10 cellular contexts compared by ENCODE assay signal in the genomic region with DNA sequence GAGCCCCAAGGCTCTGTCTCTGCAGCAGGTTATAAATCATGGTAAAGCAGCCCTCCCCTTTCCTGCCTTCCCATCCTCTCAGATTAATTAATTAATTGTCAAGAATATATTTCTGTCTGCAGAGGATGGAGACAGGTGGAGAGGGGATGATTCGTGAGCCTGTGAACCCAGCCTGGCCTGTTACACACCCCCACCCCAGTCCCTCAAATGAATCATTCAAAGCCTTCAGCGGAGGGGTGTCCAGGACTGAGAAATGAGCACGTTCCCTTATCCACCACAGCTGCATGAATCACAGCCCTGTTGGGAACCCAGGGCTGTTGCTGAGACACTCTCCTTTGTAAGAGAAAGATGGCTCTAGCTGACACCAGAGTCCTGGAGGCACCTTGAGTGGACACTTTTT. TPM values are rescaled to one million over a fixed set of nuclear protein-coding genes. Genes with fewer than 3 reads are reported as not detected.
DNase-seq lines count a peak whose midpoint lies in the region; ATAC-seq and TF ChIP-seq lines count a peak whose summit lies in the region.
"Had no signal": no experiment of that assay in that cellular context is flagged by ENCODE, and none has a peak within 500 bp of the region (broad histone marks: within the 10 kb centered on the region; RNA-seq: fewer than 3 reads in every experiment).

No MANE protein-coding gene starts in this region.

- no peaks in the 10 kb centered on the region for H3K27me3 ChIP-seq in brain microvascular endothelial cell (replicated peaks)
- no peaks in the 10 kb centered on the region for H3K27me3 ChIP-seq in aorta (ENCODE audit: control insufficient read depth in 1 of 2, insufficient read depth in 2 of 2, low read length in 1 of 2)
- no peaks in the 10 kb centered on the region for H3K27me3 ChIP-seq in CD4-positive, alpha-beta memory T cell (ENCODE audit: insufficient read depth, low read length)
- no peaks in the 10 kb centered on the region for H3K27me3 ChIP-seq in CD4-positive, alpha-beta T cell (ENCODE audit: control insufficient read depth, insufficient read depth, low read length)

- no peaks in the 10 kb centered on the region for H3K9me3 Mint-ChIP-seq in CD4-positive, alpha-beta memory T cell
- no peaks in the 10 kb centered on the region for H3K9me3 Mint-ChIP-seq in CD4-positive, alpha-beta T cell

- peak overlapping the region in 2 of 7 donors; percentile 57 to 63 for H3K27ac Mint-ChIP-seq in CD4-positive, alpha-beta memory T cell
- no peak overlapping the region for H3K27ac Mint-ChIP-seq in CD4-positive, alpha-beta T cell

- no peaks in the 10 kb centered on the region for H3K27me3 Mint-ChIP-seq in CD4-positive, alpha-beta memory T cell
- H3K27me3 Mint-ChIP-seq in CD4-positive, alpha-beta T cell = no peaks in the 10 kb centered on the region

- H3K27ac ChIP-seq in brain microvascular endothelial cell = peak overlapping the region; percentile 94
- peak overlapping the region; percentile 22 to 80 for H3K27ac ChIP-seq in aorta (ENCODE audit: low read depth in 1 of 2, low read length in 2 of 2)
- H3K27ac ChIP-seq in CD4-positive, alpha-beta memory T cell (ENCODE audit: low read depth, low read length) = no peak overlapping the region
- no peak overlapping the region for H3K27ac ChIP-seq in CD4-positive, alpha-beta T cell (ENCODE audit: low read depth, low read length)

- in situ Hi-C loops in brain microvascular endothelial cell (cut with HindIII; ENCODE audit: low pct_ligation_motif_present, low sequenced_read_pairs) = no loop called here

- 25 to 56% methylated on average over 3 of the region's 3 CpGs for WGBS in aorta, 2 donors

- TF ChIP-seq CTCF in brain microvascular endothelial cell (IDR thresholded peaks at IDR 0.05; ENCODE audit: low read depth, low read length, missing control alignments) = no peak
- TF ChIP-seq CTCF in CD4-positive, alpha-beta T cell (IDR thresholded peaks at IDR 0.05) = no peak

- intact Hi-C loops in aorta (cut with DNase I) = loop anchor here (5.0 to 10.0 kb wide), 2 partner anchors 56 to 199 kb away; no protein-coding TSS in a partner anchor
- intact Hi-C loops in CD4-positive, alpha-beta memory T cell (cut with micrococcal nuclease) = no loop called here
- intact Hi-C loops in CD4-positive, alpha-beta T cell (cut with DNase I, micrococcal nuclease) = no loop called here

- POLR2A ChIA-PET in CD4-positive, alpha-beta memory T cell (lab: Charles Lee; ENCODE audit: partially characterized antibody) = interaction anchor here (1.0 to 1.4 kb wide), 3 partner anchors 10 to 29 kb away, joined by 4 to 5 read pairs (median 4); no protein-coding TSS in a partner anchor
- POLR2A ChIA-PET in CD4-positive, alpha-beta T cell (lab: Charles Lee) = no interaction called here

- peaks cover 15 to 24% (median 19%) of the 10 kb centered on the region in 4 donors for H3K4me1 Mint-ChIP-seq in CD4-positive, alpha-beta memory T cell
- H3K4me1 Mint-ChIP-seq in CD4-positive, alpha-beta T cell (ENCODE audit: low read depth) = no peaks in the 10 kb centered on the region

- H3K36me3 ChIP-seq in brain microvascular endothelial cell (replicated peaks) (peaks cover 60% of the 10 kb centered on the region), aorta (ENCODE audit: control insufficient read depth in 1 of 2, insufficient read depth in 2 of 2, low read length in 1 of 2) (no peaks in the 10 kb centered on the region)
- H3K36me3 ChIP-seq in CD4-positive, alpha-beta memory T cell (ENCODE audit: insufficient read depth, low read length) = peaks cover 60% of the 10 kb centered on the region

- no peaks in the 10 kb centered on the region for H3K9me3 ChIP-seq in aorta (ENCODE audit: control insufficient read depth, low read length)
- H3K9me3 ChIP-seq in CD4-positive, alpha-beta memory T cell (ENCODE audit: control insufficient read depth in 1 of 2, low read length in 2 of 2) = no peaks in the 10 kb centered on the region
- H3K9me3 ChIP-seq in CD4-positive, alpha-beta T cell (ENCODE audit: control insufficient read depth, low read length) = no peaks in the 10 kb centered on the region

- ATAC-seq in aorta (ENCODE audit: low FRiP score) = no peak
- ATAC-seq in CD4-positive, alpha-beta T cell (ENCODE audit: poor library complexity) = no peak

- H3K4me3 ChIP-seq in brain microvascular endothelial cell (ENCODE audit: low read depth, low read length) = no peak overlapping the region
- no peak overlapping the region for H3K4me3 ChIP-seq in aorta (ENCODE audit: low read length in 2 of 2)
- no peak overlapping the region for H3K4me3 ChIP-seq in CD4-positive, alpha-beta memory T cell (ENCODE audit: low read length in 2 of 2)

- DNase-seq in stimulated activated CD4-positive, alpha-beta T cell treated with anti-CD3 and anti-CD28 coated beads, Interleukin-15, amount 100 ng/mL, for 24 hours = peak; percentile 53
- DNase-seq in stimulated activated CD4-positive, alpha-beta T cell treated with anti-CD3 and anti-CD28 coated beads, Interleukin-4, amount 100 ng/mL, for 4 hours = no peak
- peak; percentile 86 for DNase-seq in brain microvascular endothelial cell
- peak; percentile 98 for DNase-seq in myocyte (ENCODE audit: low read depth)
- no peak for DNase-seq in aorta
- no peak for DNase-seq in CD4-positive, alpha-beta memory T cell
- no peak for DNase-seq in NCI-H524 (lab: John Stamatoyannopoulos, UW)
- no peak for DNase-seq in CD4-positive, alpha-beta T cell
- DNase-seq: DND-41, NCI-H1092 treated with DMSO at 0.1 percent for 48 hours had no signal

- peaks cover 0 to 5% of the 10 kb centered on the region in 2 donors for H3K4me1 ChIP-seq in aorta (ENCODE audit: control insufficient read depth in 1 of 2, insufficient read depth in 2 of 2, low read length in 2 of 2)
- peaks cover 5% of the 10 kb centered on the region for H3K4me1 ChIP-seq in CD4-positive, alpha-beta memory T cell (ENCODE audit: insufficient read depth, low read length)

- peaks cover 56 to 82% of the 10 kb centered on the region in 2 donors for H3K36me3 Mint-ChIP-seq in CD4-positive, alpha-beta memory T cell
- peaks cover 33% of the 10 kb centered on the region for H3K36me3 Mint-ChIP-seq in CD4-positive, alpha-beta T cell (ENCODE audit: low read depth)

- CTCF ChIA-PET in CD4-positive, alpha-beta memory T cell (lab: Charles Lee; ENCODE audit: partially characterized antibody) = interaction anchor here (0.7 to 1.4 kb wide), 3 partner anchors 9 to 202 kb away, joined by 3 to 4 read pairs (median 3); no protein-coding TSS in a partner anchor
- CTCF ChIA-PET in CD4-positive, alpha-beta T cell (lab: Charles Lee) = interaction anchor here (0.6 kb wide), 2 partner anchors 98 to 225 kb away, joined by 3 read pairs; no protein-coding TSS in a partner anchor

- H3K4me3 Mint-ChIP-seq in CD4-positive, alpha-beta memory T cell = no peak overlapping the region
- no peak overlapping the region for H3K4me3 Mint-ChIP-seq in CD4-positive, alpha-beta T cell

RNA-seq across cellular contexts. Expression of a gene that starts 56.0 kb away (rescaled TPM):
- total RNA-seq in myocyte (0.10 TPM in 1 of 2 replicates, not detected in the other), aorta (under 1 TPM in 1 of 2 donors, not detected in 1; 0.55 TPM)
- 0.16 TPM for polyA plus RNA-seq in myocyte (2012)
- under 1 TPM in 1 of 2 donors, not detected in 1; 0.28 TPM for polyA plus RNA-seq in aorta
- not detected for total RNA-seq in CD4-positive, alpha-beta memory T cell
- not detected for polyA plus RNA-seq in CD4-positive, alpha-beta memory T cell
- total RNA-seq in CD4-positive, alpha-beta T cell = under 1 TPM; 0.16 to 0.45 TPM

RNA-seq across cellular contexts. Expression of a gene that starts 59.6 kb away (rescaled TPM):
- total RNA-seq in myocyte = 33.4 and 36.8 TPM in 2 replicates
- 52.7 TPM for polyA plus RNA-seq in myocyte (2012)
- total RNA-seq in aorta = 10 to 100 TPM; 31.0 to 42.8 TPM
- polyA plus RNA-seq in aorta = 1 to 10 TPM; 1.5 to 9.6 TPM
- 10 to 100 TPM; 31.5 to 33.9 TPM for total RNA-seq in CD4-positive, alpha-beta memory T cell
- 10 to 100 TPM in 1 of 2 donors, 1 to 10 TPM in 1; 1.9 to 24.4 TPM for polyA plus RNA-seq in CD4-positive, alpha-beta memory T cell
- 10 to 100 TPM; 26.7 to 29.1 TPM for total RNA-seq in CD4-positive, alpha-beta T cell

Comparison
In these comparisons a context has a peak if more than half of its experiments do, and no peak if none do; other contexts are left out.
1. DNase-seq: peak in stimulated activated CD4-positive, alpha-beta T cell treated with anti-CD3 and anti-CD28 coated beads, Interleukin-15, amount 100 ng/mL, for 24 hours (single experiment), brain microvascular endothelial cell (single experiment) and myocyte (single experiment); none in stimulated activated CD4-positive, alpha-beta T cell treated with anti-CD3 and anti-CD28 coated beads, Interleukin-4, amount 100 ng/mL, for 4 hours (0 of 2), aorta (0 of 2), CD4-positive, alpha-beta memory T cell (0 of 5), NCI-H524 (0 of 2) and CD4-positive, alpha-beta T cell (0 of 10).
2. H3K27ac ChIP-seq: peak in brain microvascular endothelial cell (single experiment) and aorta (2 of 2); none in CD4-positive, alpha-beta memory T cell (single experiment) and CD4-positive, alpha-beta T cell (single experiment).
3. intact Hi-C loops: an anchor here in aorta (5.0 to 10.0 kb wide); none called in CD4-positive, alpha-beta memory T cell and CD4-positive, alpha-beta T cell.